1 cellular context compared by ENCODE assay signal in genomic region chr3:125374996-125375941, GRCh38.
TF ChIP-seq lines count a peak whose summit lies in the region.

TSS of gene ZNF148 (minus strand) at chr3:125375325. CDS start at chr3:125313640, 61,685 bp downstream.

TF ChIP-seq in HepG2, 621 proteins besides CTCF, POLR2A, EP300 and RAD21 (continued from another document and continues in another):
- TF ChIP-seq ZBTB14 (CRISPR knock-in tag; IDR thresholded peaks at IDR 0.05) (no peak), MAX (IDR thresholded peaks at IDR 0.05) (peak; percentile 87), ZNF431 (CRISPR knock-in tag; IDR thresholded peaks at IDR 0.05; ENCODE audit: borderline replicate concordance, low read depth) (no peak), SSRP1 (CRISPR knock-in tag; IDR thresholded peaks at IDR 0.05) (no peak), THAP8 (CRISPR knock-in tag; IDR thresholded peaks at IDR 0.05; ENCODE audit: borderline replicate concordance) (no peak), ZBTB21 (CRISPR knock-in tag; IDR thresholded peaks at IDR 0.05) (no peak), RFXANK (CRISPR knock-in tag; IDR thresholded peaks at IDR 0.05) (no peak), KAT8 (CRISPR knock-in tag; IDR thresholded peaks at IDR 0.05) (peak; percentile 94), CCDC6 (CRISPR knock-in tag; IDR thresholded peaks at IDR 0.05) (peak; percentile 47; the same call in 1 of the 2 replicates), RBFOX2 (IDR thresholded peaks at IDR 0.05; ENCODE audit: low read depth, low read length) (peak; percentile 99), CERS6 (CRISPR knock-in tag; IDR thresholded peaks at IDR 0.05) (no peak), ARID5B (CRISPR knock-in tag; IDR thresholded peaks at IDR 0.05) (peak; percentile 59; the same call in 1 of the 2 replicates), ZNF782 (CRISPR knock-in tag; IDR thresholded peaks at IDR 0.05; ENCODE audit: borderline replicate concordance) (peak; percentile 52; the same call in 1 of the 2 replicates), KLF13 (CRISPR knock-in tag; IDR thresholded peaks at IDR 0.05) (no peak), REXO4 (CRISPR knock-in tag; IDR thresholded peaks at IDR 0.05; ENCODE audit: borderline replicate concordance) (no peak), ZNF503 (CRISPR knock-in tag; IDR thresholded peaks at IDR 0.05) (no peak), ZNF629 (CRISPR knock-in tag; conservative IDR thresholded peaks at IDR 0.05) (no peak; the same call in 1 of the 2 replicates), SNRNP70 (IDR thresholded peaks at IDR 0.05; ENCODE audit: low read depth, low read length) (no peak), ZNF18 (CRISPR knock-in tag; IDR thresholded peaks at IDR 0.05; ENCODE audit: insufficient replicate concordance) (peak; percentile 72), ZNF776 (CRISPR knock-in tag; IDR thresholded peaks at IDR 0.05) (no peak; the same call in 1 of the 2 replicates), ZNF432 (CRISPR knock-in tag; IDR thresholded peaks at IDR 0.05; ENCODE audit: borderline replicate concordance) (no peak), PAF1 (CRISPR knock-in tag; IDR thresholded peaks at IDR 0.05) (no peak), ATF3 (CRISPR knock-in tag; IDR thresholded peaks at IDR 0.05) (peak; percentile 49; the same call in 1 of the 2 replicates), ARNTL (CRISPR knock-in tag; IDR thresholded peaks at IDR 0.05) (no peak), FOXP1 (IDR thresholded peaks at IDR 0.05) (no peak), FOXP1 (CRISPR knock-in tag; IDR thresholded peaks at IDR 0.05) (peak; percentile 42; the same call in 1 of the 2 replicates), FOXJ3 (CRISPR knock-in tag; IDR thresholded peaks at IDR 0.05; ENCODE audit: borderline replicate concordance) (peak; percentile 25; the same call in 1 of the 2 replicates), FOXP4 (CRISPR knock-in tag; IDR thresholded peaks at IDR 0.05) (peak; percentile 49), ZBED4 (CRISPR knock-in tag; IDR thresholded peaks at IDR 0.05; ENCODE audit: borderline replicate concordance) (no peak), MTF1 (CRISPR knock-in tag; IDR thresholded peaks at IDR 0.05) (peak; percentile 52; the same call in 1 of the 2 replicates), GTF2F1 (IDR thresholded peaks at IDR 0.05; ENCODE audit: low read length) (no peak), ZBTB4 (CRISPR knock-in tag; IDR thresholded peaks at IDR 0.05; ENCODE audit: borderline replicate concordance) (no peak), NRL (CRISPR knock-in tag; IDR thresholded peaks at IDR 0.05; ENCODE audit: borderline replicate concordance) (peak; percentile 67; the same call in 1 of the 2 replicates), ATF2 (CRISPR knock-in tag; IDR thresholded peaks at IDR 0.05) (peak; percentile 55; the same call in 1 of the 2 replicates), EEA1 (CRISPR knock-in tag; IDR thresholded peaks at IDR 0.05; ENCODE audit: borderline replicate concordance) (no peak)
